ENCODE assay signal across 1 cellular context in genomic region chr7:20191044-20191867, GRCh38.
TF ChIP-seq lines count a peak whose summit lies in the region.

No MANE protein-coding gene starts in this region.

TF ChIP-seq in WTC11, 78 proteins besides CTCF, POLR2A, EP300 and RAD21 (continued from another document):
- TF ChIP-seq ZNF532 (CRISPR knock-in tag; IDR thresholded peaks at IDR 0.05; ENCODE audit: borderline replicate concordance) (no peak), MXD4 (CRISPR knock-in tag; IDR thresholded peaks at IDR 0.05; ENCODE audit: borderline replicate concordance) (no peak)
